In the genomic region with DNA sequence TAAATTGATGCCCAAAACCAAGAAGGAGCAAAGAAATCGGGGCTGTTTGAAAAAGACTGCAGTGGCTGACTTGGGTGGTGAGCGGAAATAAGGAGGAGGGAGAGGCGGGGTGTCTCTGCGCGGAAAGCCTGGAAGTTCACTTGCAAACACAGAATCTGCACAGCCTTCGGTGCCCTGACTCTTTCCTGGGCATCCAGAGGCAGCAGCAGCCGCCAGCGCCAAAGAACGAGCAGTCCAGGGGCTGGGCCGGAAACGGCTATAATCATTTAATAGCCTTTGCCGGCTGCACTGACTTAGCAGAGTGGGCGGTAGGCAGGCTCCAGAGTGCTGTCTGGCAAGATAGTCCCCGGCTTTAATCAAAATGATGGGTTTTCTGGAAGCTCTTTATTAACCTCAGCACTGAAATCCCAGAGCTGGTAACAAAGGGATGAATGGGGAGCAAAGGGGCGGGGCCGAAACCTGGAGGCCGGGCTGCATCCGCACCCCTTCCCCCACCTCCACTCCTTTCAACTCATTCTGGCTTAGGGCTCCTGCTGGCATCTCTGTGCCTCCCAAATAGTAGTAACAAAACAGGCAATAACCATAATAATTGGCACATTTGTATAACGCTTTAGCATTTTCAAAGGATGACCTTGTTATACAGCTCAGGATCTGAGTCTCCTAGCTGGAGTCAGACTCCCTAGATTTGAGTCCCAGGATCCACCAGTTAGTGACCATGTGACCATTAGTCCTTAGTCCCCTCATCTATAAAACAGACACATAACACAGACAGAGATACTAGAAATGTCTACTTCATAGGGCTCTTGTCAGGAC, we compare ENCODE assay signal across 8 cellular contexts. TPM values are rescaled to one million over a fixed set of nuclear protein-coding genes. Genes with fewer than 3 reads are reported as not detected.
DNase-seq lines count a peak whose midpoint lies in the region; ATAC-seq and TF ChIP-seq lines count a peak whose summit lies in the region.

No MANE protein-coding gene starts in this region.

- TF ChIP-seq RAD21 in neural cell (conservative IDR thresholded peaks at IDR 0.05) = no peak

- H3K4me3 ChIP-seq in ectodermal cell (ENCODE audit: insufficient read depth, low read depth, low read length) = peak overlapping the region; percentile 31
- peak overlapping the region; percentile 66 for H3K4me3 ChIP-seq in neural cell (ENCODE audit: low read length)

- H3K36me3 ChIP-seq in ectodermal cell (ENCODE audit: control insufficient read depth, insufficient read depth, low read length) (no peaks in the 10 kb centered on the region), neural cell (ENCODE audit: insufficient read depth, low read length) (no peaks in the 10 kb centered on the region)

- no peak for ATAC-seq in GM21723 (IDR thresholded peaks at IDR 0.05; ENCODE audit: unreplicated experiment)
- ATAC-seq in GM21786 (IDR thresholded peaks at IDR 0.05; ENCODE audit: unreplicated experiment) = no peak
- ATAC-seq in HG03520 (IDR thresholded peaks at IDR 0.05; ENCODE audit: unreplicated experiment) = no peak
- no peak for ATAC-seq in HG03460 (IDR thresholded peaks at IDR 0.05; ENCODE audit: unreplicated experiment)

- peak; percentile 87 for DNase-seq in D341Med (ENCODE audit: low spot score)
- peak; percentile 66 for DNase-seq in NCI-H2196 (lab: John Stamatoyannopoulos, UW; ENCODE audit: unreplicated experiment)

- whole genome bisulfite sequencing in ectodermal cell, 2 experiments = 0 to 1% methylated on average over 19 of the region's 19 CpGs

- peaks cover 8% of the 10 kb centered on the region for H3F3A ChIP-seq in neural cell (ENCODE audit: insufficient read depth, low read length, poor library complexity, severe bottlenecking)

- H3K27me3 ChIP-seq in ectodermal cell (ENCODE audit: control insufficient read depth, insufficient read depth, low read length, poor library complexity, severe bottlenecking) = no peaks in the 10 kb centered on the region
- no peaks in the 10 kb centered on the region for H3K27me3 ChIP-seq in neural cell (ENCODE audit: insufficient read depth, low read depth, low read length)

- H3K79me2 ChIP-seq in neural cell (replicated peaks; ENCODE audit: insufficient read depth, low read length) = peaks cover 7% of the 10 kb centered on the region

- TF ChIP-seq EP300 in neural cell (conservative IDR thresholded peaks at IDR 0.05; ENCODE audit: poor library complexity, severe bottlenecking) = no peak

- H4K20me1 ChIP-seq in neural cell (ENCODE audit: insufficient read depth) = no peaks in the 10 kb centered on the region

- no peaks in the 10 kb centered on the region for H3K9me2 ChIP-seq in neural cell (ENCODE audit: insufficient read depth, low read length)

- no peaks in the 10 kb centered on the region for H3K9me3 ChIP-seq in ectodermal cell (ENCODE audit: control insufficient read depth, low read length)
- no peaks in the 10 kb centered on the region for H3K9me3 ChIP-seq in neural cell (ENCODE audit: low read length)

- peak overlapping the region; percentile 22 for H2AFZ ChIP-seq in neural cell (ENCODE audit: low read depth, low read length)

- peaks cover 36% of the 10 kb centered on the region for H3K4me1 ChIP-seq in ectodermal cell (ENCODE audit: control insufficient read depth, insufficient read depth, low read length)

- H3K9ac ChIP-seq in neural cell (ENCODE audit: low read length) = peak overlapping the region; percentile 79

- no peak for TF ChIP-seq CTCF in neural cell (IDR thresholded peaks at IDR 0.05; ENCODE audit: poor library complexity, severe bottlenecking)

- H3K27ac ChIP-seq in ectodermal cell (ENCODE audit: insufficient read depth, low read depth, low read length, poor library complexity, severe bottlenecking) (peak overlapping the region; percentile 80), neural cell (ENCODE audit: low read length) (peak overlapping the region; percentile 89)

- H3K4me2 ChIP-seq in neural cell (ENCODE audit: low read length) = peak overlapping the region; percentile 77

TF ChIP-seq in neural cell, 6 proteins besides CTCF, POLR2A, EP300 and RAD21:
- no peak for TF ChIP-seq MXI1 (conservative IDR thresholded peaks at IDR 0.05; ENCODE audit: poor library complexity, severe bottlenecking)
- peak; percentile 29 for TF ChIP-seq POLR2AphosphoS5 (IDR thresholded peaks at IDR 0.05)
- TF ChIP-seq EZH2 (IDR thresholded peaks at IDR 0.05; ENCODE audit: borderline replicate concordance, insufficient read depth, low read length, poor library complexity, severe bottlenecking) = no peak
- no peak for TF ChIP-seq REST (IDR thresholded peaks at IDR 0.05; ENCODE audit: borderline replicate concordance)

RNA-seq across cellular contexts. Expression of gene PCDHAC2, which starts 35.8 kb away (rescaled TPM):
- 3.3 TPM for polyA plus RNA-seq in ectodermal cell (2013, experiment 1 of 4)
- polyA plus RNA-seq in ectodermal cell (2013, experiment 2 of 4) = 4.7 TPM
- 2.7 TPM for polyA plus RNA-seq in ectodermal cell (2013, experiment 3 of 4)
- 3.0 TPM for polyA plus RNA-seq in ectodermal cell (2013, experiment 4 of 4)
- 7.6 and 9.3 TPM in 2 replicates for polyA plus RNA-seq in neural cell
- polyA minus RNA-seq in neural cell = 39.0 and 39.9 TPM in 2 replicates

RNA-seq across cellular contexts. Expression of gene PCDHB1, which starts 49.1 kb away (rescaled TPM):
- 0.13 TPM for polyA plus RNA-seq in ectodermal cell (2013, experiment 1 of 4)
- 0.05 TPM for polyA plus RNA-seq in ectodermal cell (2013, experiment 2 of 4)
- polyA plus RNA-seq in ectodermal cell (2013, experiment 3 of 4) = 0.11 TPM
- 0.08 TPM for polyA plus RNA-seq in ectodermal cell (2013, experiment 4 of 4)
- 0.10 TPM in 1 of 2 replicates, not detected in the other for polyA plus RNA-seq in neural cell
- polyA minus RNA-seq in neural cell = 0.12 and 0.24 TPM in 2 replicates
